ENCODE assay signal across 8 cellular contexts in genomic region chr9:27572918-27573698, GRCh38. TPM values are rescaled to one million over a fixed set of nuclear protein-coding genes. Genes with fewer than 3 reads are reported as not detected.
A peak's percentile ranks its signal among the peaks of the same experiment; 100 is the strongest.
DNase-seq lines count a peak whose midpoint lies in the region; ATAC-seq and TF ChIP-seq lines count a peak whose summit lies in the region.

A gene with protein sequence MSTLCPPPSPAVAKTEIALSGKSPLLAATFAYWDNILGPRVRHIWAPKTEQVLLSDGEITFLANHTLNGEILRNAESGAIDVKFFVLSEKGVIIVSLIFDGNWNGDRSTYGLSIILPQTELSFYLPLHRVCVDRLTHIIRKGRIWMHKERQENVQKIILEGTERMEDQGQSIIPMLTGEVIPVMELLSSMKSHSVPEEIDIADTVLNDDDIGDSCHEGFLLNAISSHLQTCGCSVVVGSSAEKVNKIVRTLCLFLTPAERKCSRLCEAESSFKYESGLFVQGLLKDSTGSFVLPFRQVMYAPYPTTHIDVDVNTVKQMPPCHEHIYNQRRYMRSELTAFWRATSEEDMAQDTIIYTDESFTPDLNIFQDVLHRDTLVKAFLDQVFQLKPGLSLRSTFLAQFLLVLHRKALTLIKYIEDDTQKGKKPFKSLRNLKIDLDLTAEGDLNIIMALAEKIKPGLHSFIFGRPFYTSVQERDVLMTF (minus strand): TSS chr9:27573481. CDS start chr9:27567120, 6,361 bp downstream.

- DNase-seq in BJ (ENCODE audit: low read depth) (no peak), activated T-helper 1 cell treated with Interleukin-2 at 50 U/mL for 16 hours (ENCODE audit: low read depth) (peak; percentile 86), fibroblast of pulmonary artery (ENCODE audit: low read depth) (no peak), nucleus accumbens (lab: John Stamatoyannopoulos, UW) (peak in 55 of 56 donors; percentile 22 to 98 (median 89))

- no peak for TF ChIP-seq CTCF in BJ (IDR thresholded peaks at IDR 0.05; ENCODE audit: insufficient read depth, low read depth, low read length)
- TF ChIP-seq CTCF in OCI-LY1 (IDR thresholded peaks at IDR 0.05; ENCODE audit: low read length): no peak
- no peak for TF ChIP-seq CTCF in fibroblast of pulmonary artery (IDR thresholded peaks at IDR 0.05; ENCODE audit: low read length, missing control alignments)

- peak within 1 kb of the TSS; percentile 1; the same call in 1 of the 2 replicates for H2AFZ ChIP-seq in OCI-LY1 (ENCODE audit: low read length)

- H3K27ac ChIP-seq in OCI-LY1 (ENCODE audit: low read depth, low read length, poor library complexity, severe bottlenecking) (peak within 1 kb of the TSS; percentile 92), temporal lobe (ENCODE audit: low read depth, low read length) (peak within 1 kb of the TSS; percentile 92)

- peaks cover 16% of the 10 kb centered on the region for H3K4me1 ChIP-seq in OCI-LY1 (ENCODE audit: insufficient read depth, low read length, severe bottlenecking)

- H3K4me3 ChIP-seq in BJ (ENCODE audit: low read depth, low read length): peak within 1 kb of the TSS; percentile 52
- peak within 1 kb of the TSS; percentile 81 for H3K4me3 ChIP-seq in OCI-LY1 (ENCODE audit: low read depth, low read length, poor library complexity, severe bottlenecking)
- peak within 1 kb of the TSS; percentile 73 for H3K4me3 ChIP-seq in fibroblast of pulmonary artery (replicated peaks; ENCODE audit: low read depth, low read length)

- no peaks in the 10 kb centered on the region for H3K9me2 ChIP-seq in OCI-LY1 (ENCODE audit: low read depth, low read length)

- CTCF ChIA-PET in BJ (lab: Yijun Ruan, JAX): interaction anchor here (0.6 kb wide), 1 partner anchor 472 kb away, joined by 4 read pairs; no protein-coding TSS in a partner anchor

- no peaks in the 10 kb centered on the region; the same call in 1 of the 2 replicates for H3K9me3 ChIP-seq in OCI-LY1 (ENCODE audit: low read length)

- H3K4me2 ChIP-seq in OCI-LY1 (ENCODE audit: low read length): peak within 1 kb of the TSS; percentile 67

- H3K36me3 ChIP-seq in BJ (ENCODE audit: control insufficient read depth, insufficient read depth, low read length) (no peaks in the 10 kb centered on the region), OCI-LY1 (ENCODE audit: insufficient read depth, low read length) (no peaks in the 10 kb centered on the region)

- H4K20me1 ChIP-seq in OCI-LY1 (ENCODE audit: insufficient read depth, low read length): no peaks in the 10 kb centered on the region

- H3K79me2 ChIP-seq in OCI-LY1 (ENCODE audit: insufficient read depth, low read length): no peaks in the 10 kb centered on the region; the same call in 1 of the 2 replicates

- no peaks in the 10 kb centered on the region for H3F3A ChIP-seq in OCI-LY1 (ENCODE audit: insufficient read depth, low read length)

- peak within 1 kb of the TSS; percentile 79 for H3K9ac ChIP-seq in OCI-LY1 (ENCODE audit: low read length)

- peak; percentile 68 for ATAC-seq in GM18907 (IDR thresholded peaks at IDR 0.05; ENCODE audit: unreplicated experiment)
- peak; percentile 64 for ATAC-seq in HG03108 (IDR thresholded peaks at IDR 0.05; ENCODE audit: unreplicated experiment)

- no peaks in the 10 kb centered on the region for H3K27me3 ChIP-seq in BJ (ENCODE audit: control insufficient read depth, insufficient read depth, low read length)
- no peaks in the 10 kb centered on the region for H3K27me3 ChIP-seq in OCI-LY1 (ENCODE audit: insufficient read depth, low read length)

- POLR2A ChIA-PET in BJ (lab: Charles Lee): interaction anchor here (0.6 to 1.0 kb wide), 2 partner anchors 18 to 26 kb away, joined by 3 to 4 read pairs; no protein-coding TSS in a partner anchor

RNA-seq across cellular contexts. Expression of the gene that starts here (rescaled TPM):
- 1.3 and 3.1 TPM in 2 replicates for polyA plus RNA-seq in BJ (2011; rRNA removed)
- 1.1 and 1.8 TPM in 2 replicates for polyA minus RNA-seq in BJ (2011; rRNA and poly(A)+ RNA removed)
- total RNA-seq in temporal lobe: 48.7 TPM

Comparison
In these comparisons a context has a peak if more than half of its experiments do, and no peak if none do; other contexts are left out.
1. DNase-seq: peak in activated T-helper 1 cell treated with Interleukin-2 at 50 U/mL for 16 hours (single experiment) and nucleus accumbens (55 of 56); none in BJ (single experiment) and fibroblast of pulmonary artery (single experiment).
2. Peak in every context shown above with its lines, with median percentiles within 50 percentile points of each other: H3K4me3 ChIP-seq.